In genomic region chr14:92645841-92646478, GRCh38 we compare ENCODE assay signal across 10 cellular contexts.
A peak's percentile ranks its signal among the peaks of the same experiment; 100 is the strongest.
DNase-seq lines count a peak whose midpoint lies in the region; ATAC-seq and TF ChIP-seq lines count a peak whose summit lies in the region.
"Had no signal": no experiment of that assay in that cellular context is flagged by ENCODE, and none has a peak within 500 bp of the region (broad histone marks: within the 10 kb centered on the region; RNA-seq: fewer than 3 reads in every experiment).

No MANE protein-coding gene starts in this region.

- no peak overlapping the region for H3K4me3 Mint-ChIP-seq in activated CD8-positive, alpha-beta T cell treated with anti-CD3 and anti-CD28 coated beads for 36 hours

- H3K9me2 ChIP-seq in hepatocyte (replicated peaks; ENCODE audit: insufficient read depth) = no peaks in the 10 kb centered on the region

- peaks cover 56% of the 10 kb centered on the region for H3K4me1 Mint-ChIP-seq in activated CD8-positive, alpha-beta T cell treated with anti-CD3 and anti-CD28 coated beads for 36 hours (ENCODE audit: low read depth)

- DNase-seq in GM04504 (ENCODE audit: low read depth) (peak; percentile 88), hepatocyte (ENCODE audit: low spot score) (no peak), NCI-H69 (lab: John Stamatoyannopoulos, UW) (no peak), caudate nucleus (lab: John Stamatoyannopoulos, UW) (no peak), G401 (ENCODE audit: low spot score) (no peak), NCI-H146 (lab: John Stamatoyannopoulos, UW) (no peak)
- no peak for DNase-seq in activated CD8-positive, alpha-beta T cell treated with anti-CD3 and anti-CD28 coated beads for 36 hours
- DNase-seq: activated T-cell treated with anti-CD3 and anti-CD28 coated beads for 4 hours had no signal

- no peak for ATAC-seq in activated CD8-positive, alpha-beta T cell treated with anti-CD3 and anti-CD28 coated beads for 36 hours
- ATAC-seq: mucosa of descending colon had no signal

- POLR2A ChIA-PET in activated CD8-positive, alpha-beta T cell treated with anti-CD3 and anti-CD28 coated beads for 36 hours (lab: Charles Lee) = interaction anchor here (1.1 to 1.4 kb wide), 2 partner anchors 68 to 82 kb away, joined by 3 to 4 read pairs; no protein-coding TSS in a partner anchor

- H3K9me3 ChIP-seq in hepatocyte (ENCODE audit: low read depth) = peaks cover 4% of the 10 kb centered on the region
- H3K9me3 ChIP-seq: mucosa of descending colon had no signal

- H2AFZ ChIP-seq in ACC112 (ENCODE audit: low read length, unreplicated experiment) (no peak overlapping the region), hepatocyte (no peak overlapping the region)

- H3K36me3 ChIP-seq in ACC112 (ENCODE audit: insufficient read depth, low read length) = peaks cover 5% of the 10 kb centered on the region; the same call in 1 of the 2 replicates
- H3K36me3 ChIP-seq in hepatocyte (replicated peaks; ENCODE audit: insufficient read depth, low read depth) = no peaks in the 10 kb centered on the region

- H3K36me3 Mint-ChIP-seq in activated CD8-positive, alpha-beta T cell treated with anti-CD3 and anti-CD28 coated beads for 36 hours (ENCODE audit: low read depth) = peaks cover 48% of the 10 kb centered on the region

- H3K9me3 Mint-ChIP-seq in activated CD8-positive, alpha-beta T cell treated with anti-CD3 and anti-CD28 coated beads for 36 hours = peaks cover 11% of the 10 kb centered on the region

- in situ Hi-C loops in G401 (cut with HindIII; ENCODE audit: low sequenced_read_pairs) = no loop called here

- no peak overlapping the region for H3K4me3 ChIP-seq in ACC112 (ENCODE audit: low read depth, low read length)
- H3K4me3 ChIP-seq in hepatocyte = no peak overlapping the region
- H3K4me3 ChIP-seq: mucosa of descending colon had no signal

- H3K4me1 ChIP-seq in ACC112 (ENCODE audit: control insufficient read depth, insufficient read depth, low read length, unreplicated experiment) = peaks cover 62% of the 10 kb centered on the region
- peaks cover 8% of the 10 kb centered on the region for H3K4me1 ChIP-seq in hepatocyte (ENCODE audit: insufficient read depth)

- CTCF ChIA-PET in activated CD8-positive, alpha-beta T cell treated with anti-CD3 and anti-CD28 coated beads for 36 hours (lab: Charles Lee) = interaction anchor here (0.8 to 2.1 kb wide), 4 partner anchors 33 to 185 kb away, joined by 3 to 6 read pairs (median 5); no protein-coding TSS in a partner anchor

- H3K27ac ChIP-seq in ACC112 (ENCODE audit: low read depth, low read length) (peak overlapping the region; percentile 91), hepatocyte (peak overlapping the region; percentile 89), caudate nucleus (ENCODE audit: low read depth, low read length) (no peak overlapping the region)

- H3K27me3 Mint-ChIP-seq in activated CD8-positive, alpha-beta T cell treated with anti-CD3 and anti-CD28 coated beads for 36 hours = no peaks in the 10 kb centered on the region

- H3K27me3 ChIP-seq in ACC112 (ENCODE audit: insufficient read depth, low read length) = no peaks in the 10 kb centered on the region
- H3K27me3 ChIP-seq in hepatocyte = no peaks in the 10 kb centered on the region

- intact Hi-C loops in activated CD8-positive, alpha-beta T cell treated with anti-CD3 and anti-CD28 coated beads for 36 hours (cut with micrococcal nuclease) = no loop called here

- H3K27ac Mint-ChIP-seq in activated CD8-positive, alpha-beta T cell treated with anti-CD3 and anti-CD28 coated beads for 36 hours = peak overlapping the region; percentile 64

- H3K4me2 ChIP-seq in hepatocyte = no peak overlapping the region

- no peaks in the 10 kb centered on the region for H3K79me2 ChIP-seq in ACC112 (ENCODE audit: control insufficient read depth, insufficient read depth, low read length, unreplicated experiment)
- H3K79me2 ChIP-seq in hepatocyte = no peaks in the 10 kb centered on the region

- 97% methylated on average over 13 of the region's 13 CpGs for WGBS in hepatocyte (ENCODE audit: low lambda C conversion rate, missing lambda C conversion rate)

- TF ChIP-seq CTCF in activated CD8-positive, alpha-beta T cell treated with anti-CD3 and anti-CD28 coated beads for 36 hours (IDR thresholded peaks at IDR 0.05) = no peak
- no peak for TF ChIP-seq CTCF in hepatocyte (IDR thresholded peaks at IDR 0.05; ENCODE audit: poor library complexity)

- no peaks in the 10 kb centered on the region for H4K20me1 ChIP-seq in hepatocyte (ENCODE audit: insufficient read depth, poor library complexity, severe bottlenecking)
